ENCODE assay signal across 27 cellular contexts in the genomic region with DNA sequence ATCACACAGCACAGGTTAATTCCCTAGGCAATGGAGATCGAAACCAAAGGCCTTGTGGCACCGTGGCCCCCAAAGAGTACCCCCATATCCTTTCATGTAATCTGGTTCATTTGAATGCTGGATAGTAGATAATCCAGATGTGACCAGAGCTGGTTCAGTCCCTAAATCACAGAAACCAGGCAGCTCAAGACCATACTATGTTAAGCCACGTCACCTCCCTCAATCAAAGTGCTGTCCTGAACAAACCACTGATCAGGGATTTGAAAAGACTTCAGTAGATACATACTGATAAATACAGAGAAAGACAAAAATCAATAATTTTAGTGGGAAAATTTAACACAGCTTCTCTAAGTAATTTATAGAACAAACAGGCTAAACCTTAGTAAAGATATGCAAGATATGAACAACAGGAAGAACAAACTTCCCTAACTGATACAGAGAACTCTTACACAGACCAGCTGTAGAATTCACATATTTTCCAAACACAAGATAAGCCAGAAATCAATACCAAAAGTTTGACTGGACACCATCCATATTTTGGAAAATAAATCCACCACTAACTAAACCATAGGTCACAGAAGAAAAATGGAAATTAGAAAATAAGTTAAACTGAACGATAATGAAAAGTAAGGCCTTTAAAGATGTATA.
"Had no signal": no experiment of that assay in that cellular context is flagged by ENCODE, and none has a peak within 500 bp of the region (broad histone marks: within the 10 kb centered on the region; RNA-seq: fewer than 3 reads in every experiment).

No MANE protein-coding gene starts in this region.

- H3K4me1 ChIP-seq: colonic mucosa, esophagus squamous epithelium, heart right ventricle, left lung, neural progenitor cell, psoas muscle, spleen, suprapubic skin, transverse colon had no signal

- H3K27ac Mint-ChIP-seq: dendritic cell treated with granulocyte-macrophage colony-stimulating factor and Interleukin-4, amounts not matched to agents 40 ng/mL and 50 ng/mL, for 4 days; mesothelial cell of epicardium; natural killer cell treated with Interleukin-12 subunit alpha and Interleukin-12 subunit beta and Interleukin-15 and Interleukin-18, amount 100 ng/mL, for 72 hours; neural progenitor cell; stimulated activated naive B cell treated with anti-CD40 and anti-IgM and Interleukin-4, amounts not matched to agents 10 μg/mL and 1 μg/mL and 100 μg/mL, for 72 hours; stimulated activated naive CD8-positive, alpha-beta T cell treated with anti-CD3 and anti-CD28 coated beads, Interleukin-15, amount 100 ng/mL, for 72 hours had no signal

- FAIRE-seq: islet of Langerhans had no signal

- H3K4me3 Mint-ChIP-seq: dendritic cell treated with granulocyte-macrophage colony-stimulating factor and Interleukin-4, amounts not matched to agents 40 ng/mL and 50 ng/mL, for 4 days; mesothelial cell of epicardium; naive B cell; natural killer cell treated with Interleukin-12 subunit alpha and Interleukin-12 subunit beta and Interleukin-15 and Interleukin-18, amount 100 ng/mL, for 72 hours; neural progenitor cell; stimulated activated naive B cell treated with anti-CD40 and anti-IgM and Interleukin-4, amounts not matched to agents 10 μg/mL and 1 μg/mL and 100 μg/mL, for 72 hours; stimulated activated naive CD8-positive, alpha-beta T cell treated with anti-CD3 and anti-CD28 coated beads, Interleukin-15, amount 100 ng/mL, for 72 hours had no signal

- DNase-seq: cerebellar nuclear complex; colonic mucosa; effector CD8-positive, alpha-beta T cell; erythroblast; esophagus squamous epithelium; foreskin melanocyte; glutamatergic neuron; heart right ventricle; hippocampal formation; left cardiac atrium; left lung; mesenchymal stem cell; mucosa of descending colon; naive B cell; psoas muscle; right cardiac atrium; spleen; stimulated activated naive B cell treated with anti-CD40 and anti-IgM and Interleukin-4, amounts not matched to agents 10 μg/mL and 1 μg/mL and 100 μg/mL, for 72 hours; stimulated activated naive CD8-positive, alpha-beta T cell treated with anti-CD3 and anti-CD28 coated beads, Interleukin-15, amount 100 ng/mL, for 72 hours; transverse colon had no signal

- H3K27me3 Mint-ChIP-seq: dendritic cell treated with granulocyte-macrophage colony-stimulating factor and Interleukin-4, amounts not matched to agents 40 ng/mL and 50 ng/mL, for 4 days; naive B cell; stimulated activated naive B cell treated with anti-CD40 and anti-IgM and Interleukin-4, amounts not matched to agents 10 μg/mL and 1 μg/mL and 100 μg/mL, for 72 hours; stimulated activated naive CD8-positive, alpha-beta T cell treated with anti-CD3 and anti-CD28 coated beads, Interleukin-15, amount 100 ng/mL, for 72 hours had no signal

- H3K4me2 ChIP-seq: neural progenitor cell had no signal

- H3K4me1 Mint-ChIP-seq: naive B cell; stimulated activated naive CD8-positive, alpha-beta T cell treated with anti-CD3 and anti-CD28 coated beads, Interleukin-15, amount 100 ng/mL, for 72 hours had no signal

- H3K9me3 ChIP-seq: colonic mucosa, esophagus squamous epithelium, heart right ventricle, left lung, mucosa of descending colon, psoas muscle, spleen, suprapubic skin, transverse colon had no signal

- ATAC-seq: heart right ventricle; left cardiac atrium; left lung; mucosa of descending colon; natural killer cell treated with Interleukin-12 subunit alpha and Interleukin-12 subunit beta and Interleukin-15 and Interleukin-18, amount 100 ng/mL, for 72 hours; psoas muscle; right cardiac atrium; stimulated activated naive B cell treated with anti-CD40 and anti-IgM and Interleukin-4, amounts not matched to agents 10 μg/mL and 1 μg/mL and 100 μg/mL, for 72 hours; stimulated activated naive CD8-positive, alpha-beta T cell treated with anti-CD3 and anti-CD28 coated beads, Interleukin-15, amount 100 ng/mL, for 72 hours had no signal

- H3K9me3 Mint-ChIP-seq: dendritic cell treated with granulocyte-macrophage colony-stimulating factor and Interleukin-4, amounts not matched to agents 40 ng/mL and 50 ng/mL, for 4 days; mesothelial cell of epicardium; naive B cell; natural killer cell treated with Interleukin-12 subunit alpha and Interleukin-12 subunit beta and Interleukin-15 and Interleukin-18, amount 100 ng/mL, for 72 hours; neural progenitor cell; stimulated activated naive B cell treated with anti-CD40 and anti-IgM and Interleukin-4, amounts not matched to agents 10 μg/mL and 1 μg/mL and 100 μg/mL, for 72 hours; stimulated activated naive CD8-positive, alpha-beta T cell treated with anti-CD3 and anti-CD28 coated beads, Interleukin-15, amount 100 ng/mL, for 72 hours had no signal

- H3K27ac ChIP-seq: colonic mucosa, esophagus squamous epithelium, heart right ventricle, left lung, neural progenitor cell, psoas muscle, skin epidermis, spleen, suprapubic skin, transverse colon had no signal

- H3K9ac ChIP-seq: neural progenitor cell had no signal

- H3K4me3 ChIP-seq: colonic mucosa, esophagus squamous epithelium, heart right ventricle, left lung, mucosa of descending colon, neural progenitor cell, psoas muscle, skin epidermis, spleen, suprapubic skin, transverse colon had no signal

- H3K36me3 Mint-ChIP-seq: naive B cell; natural killer cell treated with Interleukin-12 subunit alpha and Interleukin-12 subunit beta and Interleukin-15 and Interleukin-18, amount 100 ng/mL, for 72 hours had no signal

- H2AFZ ChIP-seq: neural progenitor cell had no signal

- H3K27me3 ChIP-seq: colonic mucosa, esophagus squamous epithelium, heart right ventricle, left lung, neural progenitor cell, spleen, suprapubic skin, transverse colon had no signal

- H3K36me3 ChIP-seq: colonic mucosa, esophagus squamous epithelium, left lung, spleen, suprapubic skin, transverse colon had no signal
